In the genomic region with DNA sequence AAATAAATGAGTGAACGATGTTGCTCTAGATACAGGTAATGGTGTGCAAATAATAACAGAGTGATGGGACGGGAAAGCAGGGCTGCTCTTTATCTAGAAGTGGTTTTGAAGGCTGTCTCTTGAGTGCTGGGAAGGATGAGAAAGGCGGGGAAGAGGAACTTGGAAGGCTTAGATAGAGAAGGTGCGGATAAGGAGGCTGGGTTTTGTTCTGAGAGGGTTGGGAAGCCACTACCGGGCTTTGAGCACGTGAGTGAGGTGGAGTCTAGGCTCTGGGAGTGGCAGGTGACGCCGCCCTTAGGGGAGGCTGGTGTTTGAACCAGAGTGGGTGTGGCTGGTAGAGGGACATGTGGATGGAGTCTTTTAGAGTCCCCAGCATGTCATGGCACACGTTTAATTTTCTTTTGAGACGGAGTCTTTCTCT, we compare ENCODE assay signal across 9 cellular contexts. TPM values are rescaled to one million over a fixed set of nuclear protein-coding genes. Genes with fewer than 3 reads are reported as not detected.
DNase-seq lines count a peak whose midpoint lies in the region; FAIRE-seq and TF ChIP-seq lines count a peak whose summit lies in the region.
"Had no signal": no experiment of that assay in that cellular context is flagged by ENCODE, and none has a peak within 500 bp of the region (broad histone marks: within the 10 kb centered on the region; RNA-seq: fewer than 3 reads in every experiment).

No MANE protein-coding gene starts in this region.

- peak overlapping the region; percentile 61 for H3K27ac Mint-ChIP-seq in Calu3 (ENCODE audit: unreplicated experiment)
- H3K27ac Mint-ChIP-seq in T-helper 2 cell treated with Interferon-gamma antibody and Interleukin-4, amounts not matched to agents 5 μg/mL and 100 μg/mL, for 36 hours: peak overlapping the region; percentile 97
- H3K27ac Mint-ChIP-seq in astrocyte (ENCODE audit: unreplicated experiment): peak overlapping the region; percentile 79

- H4K20me1 ChIP-seq in astrocyte (ENCODE audit: insufficient read depth, low read length): peaks cover 52% of the 10 kb centered on the region

- no peaks in the 10 kb centered on the region for H3K27me3 ChIP-seq in H7 (ENCODE audit: control insufficient read depth, insufficient read depth, low read length)
- no peaks in the 10 kb centered on the region for H3K27me3 ChIP-seq in astrocyte (ENCODE audit: insufficient read depth, low read length)
- no peaks in the 10 kb centered on the region for H3K27me3 ChIP-seq in iPS-20b (ENCODE audit: insufficient read depth, low read length)
- no peaks in the 10 kb centered on the region for H3K27me3 ChIP-seq in small intestine (ENCODE audit: control insufficient read depth in 2 of 2, insufficient read depth in 2 of 2, low read length in 2 of 2)

- H3K9me3 ChIP-seq in astrocyte (ENCODE audit: insufficient read depth, low read depth, low read length) (no peaks in the 10 kb centered on the region), iPS-20b (ENCODE audit: insufficient read depth, low read depth, low read length) (peaks cover 8% of the 10 kb centered on the region), small intestine (ENCODE audit: control insufficient read depth, low read depth) (no peaks in the 10 kb centered on the region)

- TSS peak; percentile 62 for BruUV-seq in Calu3 (replicated peaks; lab: Mats Ljungman, UMichigan)

- peaks cover 22% of the 10 kb centered on the region for H3K36me3 Mint-ChIP-seq in Calu3 (ENCODE audit: insufficient read depth, unreplicated experiment)
- H3K36me3 Mint-ChIP-seq in T-helper 2 cell treated with Interferon-gamma antibody and Interleukin-4, amounts not matched to agents 5 μg/mL and 100 μg/mL, for 36 hours (ENCODE audit: low read depth): peaks cover 36% of the 10 kb centered on the region
- H3K36me3 Mint-ChIP-seq in astrocyte (ENCODE audit: low read depth, unreplicated experiment): peaks cover 12% of the 10 kb centered on the region

- H2AFZ ChIP-seq in astrocyte (ENCODE audit: low read depth, low read length): peak overlapping the region; percentile 100

- H3K4me2 ChIP-seq in astrocyte (ENCODE audit: low read length): peak overlapping the region; percentile 86

- H3K4me1 ChIP-seq in astrocyte (ENCODE audit: insufficient read depth, low read length): peaks cover 4% of the 10 kb centered on the region
- H3K4me1 ChIP-seq in iPS-20b (ENCODE audit: insufficient read depth, low read length): 0 out of 2 replicates have a peak, but pooled peaks cover 3% of the 10 kb centered on the region
- peaks cover 0 to 5% of the 10 kb centered on the region in 2 donors for H3K4me1 ChIP-seq in small intestine (ENCODE audit: control insufficient read depth in 2 of 2, insufficient read depth in 1 of 2, low read depth in 1 of 2, low read length in 1 of 2)

- CTCF ChIA-PET in Calu3 (lab: Charles Lee): no interaction called here

- H3K9me3 Mint-ChIP-seq in Calu3 (ENCODE audit: low read depth, unreplicated experiment): no peaks in the 10 kb centered on the region
- H3K9me3 Mint-ChIP-seq in T-helper 2 cell treated with Interferon-gamma antibody and Interleukin-4, amounts not matched to agents 5 μg/mL and 100 μg/mL, for 36 hours: no peaks in the 10 kb centered on the region
- H3K9me3 Mint-ChIP-seq in astrocyte (ENCODE audit: unreplicated experiment): peaks cover 2% of the 10 kb centered on the region

- H3K4me3 ChIP-seq in H7 (ENCODE audit: insufficient read depth, low read depth, low read length) (peak overlapping the region; percentile 88), astrocyte (ENCODE audit: insufficient read depth, low read depth, low read length) (peak overlapping the region; percentile 75), iPS-20b (ENCODE audit: low read length) (peak overlapping the region; percentile 92), small intestine (ENCODE audit: low read depth in 1 of 2, low read length in 2 of 2) (peak overlapping the region; percentile 72 to 94)

- WGBS in small intestine, 3 donors: 5 to 8% (median 8%) methylated on average over 10 of the region's 10 CpGs

- H3K4me3 Mint-ChIP-seq in Calu3 (ENCODE audit: low read depth, unreplicated experiment) (peak overlapping the region; percentile 93), astrocyte (ENCODE audit: unreplicated experiment) (peak overlapping the region; percentile 96)
- H3K4me3 Mint-ChIP-seq in T-helper 2 cell treated with Interferon-gamma antibody and Interleukin-4, amounts not matched to agents 5 μg/mL and 100 μg/mL, for 36 hours: peak overlapping the region; percentile 87

- FAIRE-seq in astrocyte (lab: Jason Lieb, UNC): no peak
- no peak for FAIRE-seq in small intestine (lab: Jason Lieb, UNC)
- FAIRE-seq: endometrium had no signal

- peak overlapping the region; percentile 98 for H3K27ac ChIP-seq in astrocyte (ENCODE audit: low read depth, low read length)
- peak overlapping the region; percentile 83 for H3K27ac ChIP-seq in iPS-20b (ENCODE audit: low read length)
- peak overlapping the region in 1 of 2 donors; percentile 98 for H3K27ac ChIP-seq in small intestine (ENCODE audit: low read depth in 1 of 2, low read length in 1 of 2)

- H3K9ac ChIP-seq in astrocyte (ENCODE audit: low read length) (peak overlapping the region; percentile 97), iPS-20b (ENCODE audit: low read depth, low read length) (peak overlapping the region; percentile 92; the same call in 1 of the 2 replicates)

- H3K27me3 Mint-ChIP-seq in Calu3 (ENCODE audit: unreplicated experiment) (no peaks in the 10 kb centered on the region), astrocyte (ENCODE audit: low read depth, unreplicated experiment) (no peaks in the 10 kb centered on the region)
- no peaks in the 10 kb centered on the region for H3K27me3 Mint-ChIP-seq in T-helper 2 cell treated with Interferon-gamma antibody and Interleukin-4, amounts not matched to agents 5 μg/mL and 100 μg/mL, for 36 hours (ENCODE audit: low read depth)

- H3K79me2 ChIP-seq in astrocyte (ENCODE audit: insufficient read depth, low read length): peaks cover 85% of the 10 kb centered on the region

- DNase-seq in Calu3: peak; percentile 69
- DNase-seq in H7: peak; percentile 90
- peak; percentile 21 for DNase-seq in NCI-H187 treated with DMSO at 0.1 percent for 48 hours (lab: John Stamatoyannopoulos, UW)
- peak; percentile 82 for DNase-seq in T-helper 2 cell treated with Interferon-gamma antibody and Interleukin-4, amounts not matched to agents 5 μg/mL and 100 μg/mL, for 36 hours (ENCODE audit: low spot score)
- DNase-seq in astrocyte (ENCODE audit: low read depth): peak; percentile 42
- peak; percentile 86 for DNase-seq in small intestine
- DNase-seq in epidermal melanocyte (ENCODE audit: insufficient read length, low spot score): no peak

- TF ChIP-seq CTCF in Calu3 (IDR thresholded peaks at IDR 0.05; ENCODE audit: unreplicated experiment): no peak
- TF ChIP-seq CTCF in astrocyte (IDR thresholded peaks at IDR 0.05; ENCODE audit: insufficient read depth, low read depth, low read length): no peak

- intact Hi-C loops in Calu3 (cut with micrococcal nuclease; ENCODE audit: unreplicated experiment): no loop called here

- no peaks in the 10 kb centered on the region for H3K4me1 Mint-ChIP-seq in Calu3 (ENCODE audit: low read depth, unreplicated experiment)
- peaks cover 22% of the 10 kb centered on the region for H3K4me1 Mint-ChIP-seq in T-helper 2 cell treated with Interferon-gamma antibody and Interleukin-4, amounts not matched to agents 5 μg/mL and 100 μg/mL, for 36 hours (ENCODE audit: low read depth)
- peaks cover 17% of the 10 kb centered on the region for H3K4me1 Mint-ChIP-seq in astrocyte (ENCODE audit: low read depth, unreplicated experiment)

- H3K36me3 ChIP-seq in H7 (replicated peaks; ENCODE audit: control insufficient read depth, insufficient read depth, low read length): peaks cover 11% of the 10 kb centered on the region
- peaks cover 9% of the 10 kb centered on the region for H3K36me3 ChIP-seq in astrocyte (ENCODE audit: insufficient read depth, low read length)
- peaks cover 58% of the 10 kb centered on the region for H3K36me3 ChIP-seq in iPS-20b (ENCODE audit: insufficient read depth, low read depth, low read length)
- H3K36me3 ChIP-seq in small intestine (ENCODE audit: control insufficient read depth in 2 of 2, insufficient read depth in 2 of 2, low read length in 2 of 2): no peaks in the 10 kb centered on the region

RNA-seq across cellular contexts. Expression of gene ARMC6, which starts 0.8 kb away (rescaled TPM):
- total RNA-seq in Calu3 (2022) (24.0 and 24.6 TPM in 2 replicates), astrocyte (31.9 and 36.0 TPM in 2 replicates)
- total RNA-seq in H7 (2014; rRNA removed; shearing (Covaris generic)): 69.4 and 100.0 TPM in 2 replicates
- 10 to 100 TPM; 17.4 to 25.1 (median 24.7) TPM for polyA plus RNA-seq in small intestine

RNA-seq across cellular contexts. Expression of gene SUGP2, which starts 0.9 kb away (rescaled TPM):
- total RNA-seq in Calu3 (2022) (67.1 and 77.2 TPM in 2 replicates), astrocyte (73.8 and 77.6 TPM in 2 replicates)
- 54.5 and 79.0 TPM in 2 replicates for total RNA-seq in H7 (2014; rRNA removed; shearing (Covaris generic))
- 10 to 100 TPM; 23.0 to 38.2 (median 28.6) TPM for polyA plus RNA-seq in small intestine

RNA-seq across cellular contexts. Expression of gene SLC25A42, which starts 29.6 kb away (rescaled TPM):
- total RNA-seq in Calu3 (2022) (5.7 and 7.1 TPM in 2 replicates), astrocyte (7.6 and 7.9 TPM in 2 replicates)
- total RNA-seq in H7 (2014; rRNA removed; shearing (Covaris generic)): 4.8 and 8.0 TPM in 2 replicates
- polyA plus RNA-seq in small intestine: 1 to 10 TPM; 5.6 to 10.0 (median 8.7) TPM
